ENCODE assay signal across 11 cellular contexts in genomic region chr1:117363591-117364048, GRCh38. TPM values are rescaled to one million over a fixed set of nuclear protein-coding genes. Genes with fewer than 3 reads are reported as not detected.
A peak's percentile ranks its signal among the peaks of the same experiment; 100 is the strongest.
DNase-seq lines count a peak whose midpoint lies in the region; ATAC-seq and TF ChIP-seq lines count a peak whose summit lies in the region.
"Had no signal": no experiment of that assay in that cellular context is flagged by ENCODE, and none has a peak within 500 bp of the region (broad histone marks: within the 10 kb centered on the region; RNA-seq: fewer than 3 reads in every experiment).

No MANE protein-coding gene starts in this region.

- no peaks in the 10 kb centered on the region for H3K9me3 ChIP-seq in left ventricle myocardium inferior (replicated peaks)
- H3K9me3 ChIP-seq in OCI-LY7 (ENCODE audit: low read length): no peaks in the 10 kb centered on the region
- no peaks in the 10 kb centered on the region for H3K9me3 ChIP-seq in prostate gland
- H3K9me3 ChIP-seq: right atrium auricular region had no signal

- H3K4me1 ChIP-seq in left ventricle myocardium inferior (peaks cover 46% of the 10 kb centered on the region), OCI-LY7 (ENCODE audit: insufficient read depth, low read length, poor library complexity, severe bottlenecking) (peaks cover 29% of the 10 kb centered on the region), prostate gland (replicated peaks) (peaks cover 7% of the 10 kb centered on the region)

- H3K79me2 ChIP-seq in OCI-LY7 (ENCODE audit: insufficient read depth, low read depth, low read length): peaks cover 21% of the 10 kb centered on the region; the same call in 1 of the 2 replicates

- H3K27ac ChIP-seq in left ventricle myocardium inferior (replicated peaks) (peak overlapping the region; percentile 13), OCI-LY7 (ENCODE audit: low read depth, low read length, poor library complexity, severe bottlenecking) (no peak overlapping the region), prostate gland (peak overlapping the region in 1 of 2 donors; percentile 31)

- DNase-seq in left ventricle myocardium inferior: no peak
- no peak for DNase-seq in left ventricle myocardium superior
- DNase-seq in OCI-LY7 (ENCODE audit: low spot score): no peak
- DNase-seq in globus pallidus (ENCODE audit: low spot score): peak; percentile 5
- DNase-seq in stimulated activated naive CD8-positive, alpha-beta T cell treated with anti-CD3 and anti-CD28 coated beads, Interleukin-15, Interleukin-2, amounts not matched to agents 100 U/mL and 50 U/mL, for 24 hours: no peak
- DNase-seq in NCI-H1048 (lab: John Stamatoyannopoulos, UW): no peak
- DNase-seq in prostate gland (ENCODE audit: low spot score): no peak
- DNase-seq: NK-92 treated with Interleukin-12 subunit alpha and Interleukin-12 subunit beta, amount 100 ng/mL, for 24 hours; SIG-M5 had no signal

- WGBS in prostate gland: 41% methylated on average over 6 of the region's 6 CpGs

- CTCF ChIA-PET in OCI-LY7 (lab: Charles Lee; ENCODE audit: unreplicated experiment): no interaction called here

- H3K4me3 ChIP-seq in left ventricle myocardium inferior (peak overlapping the region; percentile 8), OCI-LY7 (ENCODE audit: low read depth, low read length, poor library complexity, severe bottlenecking) (no peak overlapping the region), prostate gland (no peak overlapping the region)
- H3K4me3 ChIP-seq: right atrium auricular region had no signal

- H3K36me3 ChIP-seq in left ventricle myocardium inferior (no peaks in the 10 kb centered on the region), OCI-LY7 (ENCODE audit: insufficient read depth, low read length) (no peaks in the 10 kb centered on the region), prostate gland (no peaks in the 10 kb centered on the region)
- H3K36me3 ChIP-seq: right atrium auricular region had no signal

- no peaks in the 10 kb centered on the region for H3K27me3 ChIP-seq in left ventricle myocardium inferior (ENCODE audit: low read depth)
- H3K27me3 ChIP-seq in prostate gland (replicated peaks; ENCODE audit: insufficient read depth): no peaks in the 10 kb centered on the region
- H3K27me3 ChIP-seq: right atrium auricular region had no signal

- TF ChIP-seq CTCF in left ventricle myocardium inferior (IDR thresholded peaks at IDR 0.05; ENCODE audit: borderline replicate concordance) (no peak), OCI-LY7 (conservative IDR thresholded peaks at IDR 0.05; ENCODE audit: low read length) (no peak), prostate gland (IDR thresholded peaks at IDR 0.05) (no peak)

- H3K9me2 ChIP-seq in OCI-LY7 (ENCODE audit: insufficient read depth, low read length): no peaks in the 10 kb centered on the region

- TF ChIP-seq POLR2A in prostate gland (IDR thresholded peaks at IDR 0.05): no peak

- no TSS peak for BruUV-seq in OCI-LY7 (replicated peaks; lab: Mats Ljungman, UMichigan)

- no peak overlapping the region for H2AFZ ChIP-seq in OCI-LY7 (ENCODE audit: low read length)

- POLR2A ChIA-PET in OCI-LY7 (lab: Charles Lee): no interaction called here

- intact Hi-C loops in left ventricle myocardium inferior (cut with micrococcal nuclease): no loop called here
- intact Hi-C loops in left ventricle myocardium superior (cut with micrococcal nuclease): no loop called here
- intact Hi-C loops in OCI-LY7 (cut with micrococcal nuclease; ENCODE audit: unreplicated experiment): loop anchor here (10.0 kb wide), 1 partner anchor 301 kb away; no protein-coding TSS in a partner anchor
- intact Hi-C loops in prostate gland (cut with DNase I): loop anchor here (10.0 kb wide), 2 partner anchors 239 to 269 kb away; partner anchors contain the start of gene TRIM45

- ATAC-seq in left ventricle myocardium superior (no peak), GM18520 (IDR thresholded peaks at IDR 0.05; ENCODE audit: unreplicated experiment) (no peak)
- ATAC-seq in stimulated activated naive CD8-positive, alpha-beta T cell treated with anti-CD3 and anti-CD28 coated beads, Interleukin-15, Interleukin-2, amounts not matched to agents 100 U/mL and 50 U/mL, for 24 hours: peak; percentile 7

- peak overlapping the region; percentile 12; the same call in 1 of the 2 replicates for H3K4me2 ChIP-seq in OCI-LY7 (ENCODE audit: low read length)

- 0 out of 2 replicates have a peak, but pooled peaks cover 6% of the 10 kb centered on the region for H4K20me1 ChIP-seq in OCI-LY7 (ENCODE audit: insufficient read depth, low read length)

RNA-seq across cellular contexts. Expression of gene MAN1A2, which starts 3.6 kb away (rescaled TPM):
- total RNA-seq in left ventricle myocardium inferior (23.3 TPM), left ventricle myocardium superior (24.0 TPM), OCI-LY7 (2022) (27.5 and 31.2 TPM in 2 replicates), prostate gland (10 to 100 TPM; 43.8 to 63.6 TPM)
- 16.1 and 18.9 TPM in 2 replicates for total RNA-seq in OCI-LY7 (2014; rRNA removed; shearing (Covaris generic))

Comparison
In these comparisons a context has a peak if more than half of its experiments do, and no peak if none do; other contexts are left out.
1. intact Hi-C loops: an anchor here in OCI-LY7 (10.0 kb wide) and prostate gland (10.0 kb wide); none called in left ventricle myocardium inferior and left ventricle myocardium superior.